Comparison of ENCODE assay signal across 8 cellular contexts in genomic region chr4:3074846-3075651, GRCh38. TPM values are rescaled to one million over a fixed set of nuclear protein-coding genes. Genes with fewer than 3 reads are reported as not detected.
DNase-seq lines count a peak whose midpoint lies in the region; ATAC-seq, FAIRE-seq and TF ChIP-seq lines count a peak whose summit lies in the region.

No MANE protein-coding gene starts in this region.

- H3K4me1 ChIP-seq in endothelial cell of umbilical vein (ENCODE audit: control insufficient read depth, extremely low read depth, insufficient read depth, low read length) (peaks cover 13% of the 10 kb centered on the region), mucosa of stomach (ENCODE audit: control insufficient read depth, insufficient read depth, low read length) (no peaks in the 10 kb centered on the region)

- H3K27me3 ChIP-seq in endothelial cell of umbilical vein (ENCODE audit: control insufficient read depth in 2 of 2, insufficient read depth in 2 of 2, low read length in 2 of 2): no peaks in the 10 kb centered on the region
- no peaks in the 10 kb centered on the region for H3K27me3 ChIP-seq in mucosa of stomach (ENCODE audit: control insufficient read depth, insufficient read depth, low read length)

- peaks cover 27% of the 10 kb centered on the region for H3K4me1 Mint-ChIP-seq in activated CD8-positive, alpha-beta memory T cell treated with anti-CD3 and anti-CD28 coated beads, Interleukin-2, amount 10 ng/mL, durations not matched to agents 7 days and 5 days

- dilution Hi-C loops in endothelial cell of umbilical vein (cut with MboI; ENCODE audit: extremely low pct_ligation_motif_present, low sequenced_read_pairs): no loop called here

- peak overlapping the region; percentile 87 for H3K4me3 Mint-ChIP-seq in activated CD8-positive, alpha-beta memory T cell treated with anti-CD3 and anti-CD28 coated beads, Interleukin-2, amount 10 ng/mL, durations not matched to agents 7 days and 5 days

- H3K9me3 Mint-ChIP-seq in activated CD8-positive, alpha-beta memory T cell treated with anti-CD3 and anti-CD28 coated beads, Interleukin-2, amount 10 ng/mL, durations not matched to agents 7 days and 5 days (ENCODE audit: low read depth): no peaks in the 10 kb centered on the region

- H3K4me2 ChIP-seq in endothelial cell of umbilical vein (ENCODE audit: insufficient read depth, low read length): peak overlapping the region; percentile 100

- H3K27me3 Mint-ChIP-seq in activated CD8-positive, alpha-beta memory T cell treated with anti-CD3 and anti-CD28 coated beads, Interleukin-2, amount 10 ng/mL, durations not matched to agents 7 days and 5 days: no peaks in the 10 kb centered on the region

- BruUV-seq in endothelial cell of umbilical vein (replicated peaks; lab: Mats Ljungman, UMichigan): TSS peak; percentile 90

- no peaks in the 10 kb centered on the region for H3K36me3 ChIP-seq in endothelial cell of umbilical vein (ENCODE audit: control insufficient read depth in 2 of 2, extremely low read depth in 1 of 2, insufficient read depth in 2 of 2, low read length in 2 of 2)
- H3K36me3 ChIP-seq in mucosa of stomach (ENCODE audit: control insufficient read depth, insufficient read depth, low read length): no peaks in the 10 kb centered on the region

- ATAC-seq in HG03280 (IDR thresholded peaks at IDR 0.05; ENCODE audit: unreplicated experiment) (peak; percentile 12), GM21515 (IDR thresholded peaks at IDR 0.05; ENCODE audit: unreplicated experiment) (no peak)
- ATAC-seq in activated CD8-positive, alpha-beta memory T cell treated with anti-CD3 and anti-CD28 coated beads, Interleukin-2, amount 10 ng/mL, durations not matched to agents 7 days and 5 days: peak; percentile 6
- ATAC-seq in stimulated activated naive CD8-positive, alpha-beta T cell treated with anti-CD3 and anti-CD28 coated beads, Interleukin-15, Interleukin-2, amounts not matched to agents 100 U/mL and 50 U/mL, for 24 hours: no peak

- H3K27ac Mint-ChIP-seq in activated CD8-positive, alpha-beta memory T cell treated with anti-CD3 and anti-CD28 coated beads, Interleukin-2, amount 10 ng/mL, durations not matched to agents 7 days and 5 days: peak overlapping the region; percentile 85

- H3K9ac ChIP-seq in endothelial cell of umbilical vein (replicated peaks; ENCODE audit: extremely low read depth, insufficient read depth, low read length) (peak overlapping the region; percentile 92), mucosa of stomach (ENCODE audit: low read length) (peak overlapping the region; percentile 92)

- peak; percentile 53 for FAIRE-seq in endothelial cell of umbilical vein (lab: Jason Lieb, UNC)

- H2AFZ ChIP-seq in endothelial cell of umbilical vein (ENCODE audit: low read depth, low read length): peak overlapping the region; percentile 80

- DNase-seq in GM03348 (ENCODE audit: low spot score) (peak; percentile 86), NCI-H82 treated with DMSO at 0.1 percent for 48 hours (lab: John Stamatoyannopoulos, UW; ENCODE audit: unreplicated experiment) (peak; percentile 16), endothelial cell of umbilical vein (ENCODE audit: low read depth, low spot score) (peak; percentile 85)
- peak; percentile 71 for DNase-seq in activated CD8-positive, alpha-beta memory T cell treated with anti-CD3 and anti-CD28 coated beads, Interleukin-2, amount 10 ng/mL, durations not matched to agents 7 days and 5 days
- DNase-seq in stimulated activated naive CD8-positive, alpha-beta T cell treated with anti-CD3 and anti-CD28 coated beads, Interleukin-15, Interleukin-2, amounts not matched to agents 100 U/mL and 50 U/mL, for 24 hours: peak; percentile 58

- peaks cover 4% of the 10 kb centered on the region for H3K36me3 Mint-ChIP-seq in activated CD8-positive, alpha-beta memory T cell treated with anti-CD3 and anti-CD28 coated beads, Interleukin-2, amount 10 ng/mL, durations not matched to agents 7 days and 5 days

- no peaks in the 10 kb centered on the region for H3K9me3 ChIP-seq in endothelial cell of umbilical vein (replicated peaks; ENCODE audit: control insufficient read depth, insufficient read depth, low read length)
- H3K9me3 ChIP-seq in mucosa of stomach (ENCODE audit: control insufficient read depth, low read length): no peaks in the 10 kb centered on the region

- intact Hi-C loops in endothelial cell of umbilical vein (cut with micrococcal nuclease): loop anchor here (1.0 to 5.0 kb wide), 2 partner anchors 28 to 217 kb away; partner anchors contain the start of gene RGS12

- POLR2A ChIA-PET in endothelial cell of umbilical vein (lab: Charles Lee): no interaction called here

- H4K20me1 ChIP-seq in endothelial cell of umbilical vein (replicated peaks; ENCODE audit: control insufficient read depth, extremely low read depth, insufficient read depth, low read length): peaks cover 5% of the 10 kb centered on the region

- no peak for TF ChIP-seq POLR2A in endothelial cell of umbilical vein (IDR thresholded peaks at IDR 0.05; ENCODE audit: low read depth, low read length)

- no peak for TF ChIP-seq CTCF in endothelial cell of umbilical vein (IDR thresholded peaks at IDR 0.05; ENCODE audit: extremely low read depth in 1 of 2, insufficient read depth in 1 of 2, low read depth in 1 of 2, low read length in 2 of 2)

- peaks cover 39% of the 10 kb centered on the region for H3K79me2 ChIP-seq in endothelial cell of umbilical vein (ENCODE audit: control insufficient read depth, insufficient read depth, low read length)

- H3K4me3 ChIP-seq in endothelial cell of umbilical vein (replicated peaks in 1 of 3; ENCODE audit: insufficient read depth in 1 of 3, low read depth in 1 of 3, low read length in 3 of 3) (peak overlapping the region; percentile 55 to 86 (median 79)), mucosa of stomach (ENCODE audit: low read length) (peak overlapping the region; percentile 77)

- peak overlapping the region; percentile 78 for H3K27ac ChIP-seq in endothelial cell of umbilical vein (ENCODE audit: insufficient read depth, low read depth, low read length)

- CTCF ChIA-PET in activated CD8-positive, alpha-beta memory T cell treated with anti-CD3 and anti-CD28 coated beads, Interleukin-2, amount 10 ng/mL, durations not matched to agents 7 days and 5 days (lab: Charles Lee): interaction anchor here (1.3 to 1.8 kb wide), 2 partner anchors 30 to 113 kb away, joined by 3 to 5 read pairs; partner anchors contain the start of gene NOP14
- CTCF ChIA-PET in endothelial cell of umbilical vein (lab: Charles Lee): interaction anchor here (0.6 to 1.5 kb wide), 2 partner anchors 61 to 400 kb away, joined by 3 to 6 read pairs; no protein-coding TSS in a partner anchor

- no peaks in the 10 kb centered on the region for H3K9me1 ChIP-seq in endothelial cell of umbilical vein (replicated peaks; ENCODE audit: control insufficient read depth, extremely low read depth, insufficient read depth, low read length)

TF ChIP-seq in endothelial cell of umbilical vein, 7 proteins besides CTCF, POLR2A, EP300 and RAD21:
- no peak for TF ChIP-seq POLR2AphosphoS5 (IDR thresholded peaks at IDR 0.05; ENCODE audit: insufficient read depth, low read depth, low read length)
- TF ChIP-seq MAX (IDR thresholded peaks at IDR 0.05; ENCODE audit: insufficient read depth, insufficient read length): no peak
- TF ChIP-seq FOS (IDR thresholded peaks at IDR 0.05; ENCODE audit: borderline replicate concordance, insufficient read depth, low read length): no peak
- TF ChIP-seq JUN (IDR thresholded peaks at IDR 0.05; ENCODE audit: borderline replicate concordance, insufficient read depth, insufficient read length, low read depth): no peak
- TF ChIP-seq EZH2 (IDR thresholded peaks at IDR 0.05; ENCODE audit: borderline replicate concordance, low read depth, low read length, severe bottlenecking): no peak
- no peak for TF ChIP-seq GATA2 (IDR thresholded peaks at IDR 0.05; ENCODE audit: insufficient read depth, insufficient read length, low read depth, low read length)
- TF ChIP-seq MYC (IDR thresholded peaks at IDR 0.05; ENCODE audit: low read depth, low read length): no peak
TF ChIP-seq in endothelial cell of umbilical vein: peak in this region for 0.

RNA-seq across cellular contexts. Expression of gene HTT, which starts 0.6 kb away (rescaled TPM):
- 10 to 100 TPM; 52.2 to 72.7 TPM for total RNA-seq in activated CD8-positive, alpha-beta memory T cell treated with anti-CD3 and anti-CD28 coated beads, Interleukin-2, amount 10 ng/mL, durations not matched to agents 7 days and 5 days
- total RNA-seq in endothelial cell of umbilical vein: 61.2 and 63.2 TPM in 2 replicates
- 13.4 and 15.7 TPM in 2 replicates for polyA plus RNA-seq in endothelial cell of umbilical vein
- 12.9 and 14.5 TPM in 2 replicates for polyA plus RNA-seq in endothelial cell of umbilical vein (2011; cell fraction: cytosol; rRNA removed)
- 71.6 and 77.5 TPM in 2 replicates for polyA plus RNA-seq in endothelial cell of umbilical vein (2011; cell fraction: nucleus; rRNA removed)
- 19.8 and 30.9 TPM in 2 replicates for polyA plus RNA-seq in endothelial cell of umbilical vein (2012)
- polyA minus RNA-seq in endothelial cell of umbilical vein: 126 and 128 TPM in 2 replicates
- 55.3 TPM for polyA minus RNA-seq in endothelial cell of umbilical vein (2011; cell fraction: cytosol; rRNA and poly(A)+ RNA removed)
- polyA minus RNA-seq in endothelial cell of umbilical vein (2011; cell fraction: nucleus; rRNA and poly(A)+ RNA removed): 139 and 197 TPM in 2 replicates

RNA-seq across cellular contexts. Expression of gene HTT-AS, which starts 0.7 kb away (rescaled TPM):
- not detected for total RNA-seq in activated CD8-positive, alpha-beta memory T cell treated with anti-CD3 and anti-CD28 coated beads, Interleukin-2, amount 10 ng/mL, durations not matched to agents 7 days and 5 days
- not detected in 2 replicates for total RNA-seq in endothelial cell of umbilical vein
- not detected in 2 replicates for polyA plus RNA-seq in endothelial cell of umbilical vein
- polyA plus RNA-seq in endothelial cell of umbilical vein (2011; cell fraction: cytosol; rRNA removed): not detected in 2 replicates
- not detected in 2 replicates for polyA plus RNA-seq in endothelial cell of umbilical vein (2011; cell fraction: nucleus; rRNA removed)
- not detected in 2 replicates for polyA plus RNA-seq in endothelial cell of umbilical vein (2012)
- polyA minus RNA-seq in endothelial cell of umbilical vein: not detected in 2 replicates
- not detected for polyA minus RNA-seq in endothelial cell of umbilical vein (2011; cell fraction: cytosol; rRNA and poly(A)+ RNA removed)
- not detected in 2 replicates for polyA minus RNA-seq in endothelial cell of umbilical vein (2011; cell fraction: nucleus; rRNA and poly(A)+ RNA removed)

Comparison
In these comparisons a context has a peak if more than half of its experiments do, and no peak if none do; other contexts are left out.
1. DNase-seq: peak in every context shown above with its lines; median percentile 86 in GM03348; 85 in endothelial cell of umbilical vein; 71 in activated CD8-positive, alpha-beta memory T cell treated with anti-CD3 and anti-CD28 coated beads, Interleukin-2, amount 10 ng/mL, durations not matched to agents 7 days and 5 days; 58 in stimulated activated naive CD8-positive, alpha-beta T cell treated with anti-CD3 and anti-CD28 coated beads, Interleukin-15, Interleukin-2, amounts not matched to agents 100 U/mL and 50 U/mL, for 24 hours; 16 in NCI-H82 treated with DMSO at 0.1 percent for 48 hours.
2. ATAC-seq: peak in HG03280 (single experiment) and activated CD8-positive, alpha-beta memory T cell treated with anti-CD3 and anti-CD28 coated beads, Interleukin-2, amount 10 ng/mL, durations not matched to agents 7 days and 5 days (single experiment); none in stimulated activated naive CD8-positive, alpha-beta T cell treated with anti-CD3 and anti-CD28 coated beads, Interleukin-15, Interleukin-2, amounts not matched to agents 100 U/mL and 50 U/mL, for 24 hours (single experiment) and GM21515 (single experiment).